ENCODE assay signal across 1 cellular context in genomic region chr1:207815913-207816312, GRCh38.
TF ChIP-seq lines count a peak whose summit lies in the region.

No MANE protein-coding gene starts in this region.

TF ChIP-seq in GM23338, 12 proteins besides CTCF, POLR2A, EP300 and RAD21 (continued from another document):
- TF ChIP-seq ZNF462 (CRISPR knock-in tag; IDR thresholded peaks at IDR 0.05) (no peak), REST (IDR thresholded peaks at IDR 0.05; ENCODE audit: unreplicated experiment) (no peak), POLR2AphosphoS5 (IDR thresholded peaks at IDR 0.05; ENCODE audit: low read depth) (no peak), ETS1 (IDR thresholded peaks at IDR 0.05) (no peak), ZNF331 (CRISPR knock-in tag; IDR thresholded peaks at IDR 0.05; ENCODE audit: low read depth) (no peak), JUNB (IDR thresholded peaks at IDR 0.05; ENCODE audit: unreplicated experiment) (no peak), CREB1 (CRISPR knock-in tag; IDR thresholded peaks at IDR 0.05; ENCODE audit: low read depth) (no peak)
